In the genomic region with DNA sequence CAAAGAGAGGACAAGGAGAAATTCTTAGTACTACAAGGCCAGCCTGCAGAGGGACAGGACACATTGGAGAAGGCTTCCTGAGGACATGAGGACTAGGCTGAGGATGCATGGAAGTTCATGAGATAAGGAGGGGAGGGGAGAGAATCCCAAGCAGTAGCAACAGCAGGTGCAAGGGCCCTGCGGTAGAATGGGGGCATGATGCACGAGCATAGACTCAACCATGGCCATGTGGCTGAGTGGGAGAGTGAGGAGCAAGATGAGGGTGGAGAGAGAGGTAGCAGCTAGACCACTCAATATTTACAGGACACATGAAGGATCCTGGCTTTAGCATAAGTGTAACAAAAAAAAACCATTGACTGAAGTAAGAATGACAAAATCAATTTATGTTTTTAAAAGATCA, we compare ENCODE assay signal across 20 cellular contexts.
DNase-seq lines count a peak whose midpoint lies in the region; ATAC-seq and TF ChIP-seq lines count a peak whose summit lies in the region.
"Had no signal": no experiment of that assay in that cellular context is flagged by ENCODE, and none has a peak within 500 bp of the region (broad histone marks: within the 10 kb centered on the region; RNA-seq: fewer than 3 reads in every experiment).

No MANE protein-coding gene starts in this region.

- H3K27me3 Mint-ChIP-seq in Caco-2 (ENCODE audit: insufficient read depth, unreplicated experiment) = no peaks in the 10 kb centered on the region
- H3K27me3 Mint-ChIP-seq in WTC11 (ENCODE audit: low read depth) = no peaks in the 10 kb centered on the region
- no peaks in the 10 kb centered on the region for H3K27me3 Mint-ChIP-seq in endothelial cell (ENCODE audit: unreplicated experiment)
- H3K27me3 Mint-ChIP-seq in type B pancreatic cell = no peaks in the 10 kb centered on the region
- H3K27me3 Mint-ChIP-seq: CD4-positive, alpha-beta memory T cell; CD8-positive, alpha-beta memory T cell had no signal

- peaks cover 16% of the 10 kb centered on the region for H3K4me1 ChIP-seq in Caco-2
- H3K4me1 ChIP-seq: A549, BE2C, BLaER1 had no signal

- H3K4me3 Mint-ChIP-seq in Caco-2 (ENCODE audit: unreplicated experiment) (no peak overlapping the region), WTC11 (no peak overlapping the region), endothelial cell (ENCODE audit: unreplicated experiment) (peak overlapping the region; percentile 39), type B pancreatic cell (no peak overlapping the region)
- H3K4me3 Mint-ChIP-seq: CD14-positive monocyte; CD4-positive, alpha-beta memory T cell; CD4-positive, CD25-positive, alpha-beta regulatory T cell; CD8-positive, alpha-beta memory T cell had no signal

- peaks cover 79% of the 10 kb centered on the region for H3K36me3 Mint-ChIP-seq in Caco-2 (ENCODE audit: insufficient read depth, unreplicated experiment)
- H3K36me3 Mint-ChIP-seq in WTC11 = peaks cover 4% of the 10 kb centered on the region
- peaks cover 19% of the 10 kb centered on the region for H3K36me3 Mint-ChIP-seq in endothelial cell (ENCODE audit: low read depth, unreplicated experiment)
- H3K36me3 Mint-ChIP-seq in type B pancreatic cell = peaks cover 10% of the 10 kb centered on the region
- H3K36me3 Mint-ChIP-seq: CD4-positive, alpha-beta memory T cell; CD4-positive, CD25-positive, alpha-beta regulatory T cell; CD8-positive, alpha-beta memory T cell had no signal

- DNase-seq in Caco-2 (no peak), WTC11 (ENCODE audit: low spot score) (no peak), endothelial cell (ENCODE audit: low spot score) (no peak), type B pancreatic cell (ENCODE audit: extremely low spot score, unreplicated experiment) (no peak), omental fat pad (ENCODE audit: low spot score) (no peak), left ventricle myocardium superior (no peak), SW480 (ENCODE audit: low spot score) (no peak)
- DNase-seq: AML-193; BE2C; C1 segment of cervical spinal cord; Calu3; CD4-positive, alpha-beta memory T cell; CD4-positive, CD25-positive, alpha-beta regulatory T cell; CD8-positive, alpha-beta memory T cell; COR-L47; DMS79 treated with DMSO at 0.1 percent for 48 hours; GF-D8 had no signal

- no TSS peak for BruUV-seq in Caco-2 (replicated peaks; lab: Mats Ljungman, UMichigan)

- ATAC-seq in WTC11 (no peak), omental fat pad (ENCODE audit: low FRiP score) (no peak), left ventricle myocardium superior (no peak)

- intact Hi-C loops in Caco-2 (cut with micrococcal nuclease; ENCODE audit: unreplicated experiment) = no loop called here
- intact Hi-C loops in left ventricle myocardium superior (cut with micrococcal nuclease) = no loop called here

- H3K4me1 Mint-ChIP-seq in Caco-2 (ENCODE audit: low read depth, unreplicated experiment) = peaks cover 41% of the 10 kb centered on the region
- 0 out of 2 replicates have a peak, but pooled peaks cover 3% of the 10 kb centered on the region for H3K4me1 Mint-ChIP-seq in WTC11
- peaks cover 11% of the 10 kb centered on the region for H3K4me1 Mint-ChIP-seq in endothelial cell (ENCODE audit: unreplicated experiment)
- peaks cover 12% of the 10 kb centered on the region for H3K4me1 Mint-ChIP-seq in type B pancreatic cell (ENCODE audit: unreplicated experiment)
- H3K4me1 Mint-ChIP-seq: CD4-positive, alpha-beta memory T cell; CD4-positive, CD25-positive, alpha-beta regulatory T cell; CD8-positive, alpha-beta memory T cell had no signal

- POLR2A ChIA-PET in Caco-2 (lab: Charles Lee) = no interaction called here
- POLR2A ChIA-PET in WTC11 (lab: Charles Lee) = no interaction called here

- H3K27ac Mint-ChIP-seq in Caco-2 (ENCODE audit: unreplicated experiment) = peak overlapping the region; percentile 39
- peak overlapping the region; percentile 13; the same call in 1 of the 2 replicates for H3K27ac Mint-ChIP-seq in WTC11
- no peak overlapping the region for H3K27ac Mint-ChIP-seq in endothelial cell (ENCODE audit: unreplicated experiment)
- H3K27ac Mint-ChIP-seq in type B pancreatic cell = peak overlapping the region; percentile 4

- H3K4me3 ChIP-seq in Caco-2 (ENCODE audit: low read depth, low read length) = no peak overlapping the region
- H3K4me3 ChIP-seq: A549, BLaER1 had no signal

- H3K9me3 Mint-ChIP-seq in Caco-2 (ENCODE audit: unreplicated experiment) = peaks cover 11% of the 10 kb centered on the region
- peaks cover 7% of the 10 kb centered on the region for H3K9me3 Mint-ChIP-seq in WTC11
- no peaks in the 10 kb centered on the region for H3K9me3 Mint-ChIP-seq in endothelial cell (ENCODE audit: unreplicated experiment)
- no peaks in the 10 kb centered on the region for H3K9me3 Mint-ChIP-seq in type B pancreatic cell
- H3K9me3 Mint-ChIP-seq: CD4-positive, alpha-beta memory T cell; CD8-positive, alpha-beta memory T cell had no signal

- no peaks in the 10 kb centered on the region for H3K27me3 ChIP-seq in Caco-2 (replicated peaks; ENCODE audit: control insufficient read depth, insufficient read depth, low read length)
- H3K27me3 ChIP-seq: BE2C, BLaER1 had no signal

- H3K36me3 ChIP-seq in Caco-2 (ENCODE audit: control insufficient read depth, insufficient read depth, low read length) = no peaks in the 10 kb centered on the region; the same call in 1 of the 2 replicates
- H3K36me3 ChIP-seq: BE2C had no signal

- CTCF ChIA-PET in Caco-2 (lab: Charles Lee) = no interaction called here
- CTCF ChIA-PET in WTC11 (lab: Charles Lee) = interaction anchor here (2.3 kb wide), 1 partner anchor 262 kb away, joined by 12 read pairs; no protein-coding TSS in a partner anchor

- TF ChIP-seq CTCF in Caco-2 (IDR thresholded peaks at IDR 0.05; ENCODE audit: insufficient read depth in 1 of 2, low read depth in 1 of 2, low read length in 1 of 2, severe bottlenecking in 1 of 2, unreplicated experiment in 1 of 2) = no peak
- TF ChIP-seq CTCF in WTC11 (IDR thresholded peaks at IDR 0.05) = no peak
- no peak for TF ChIP-seq CTCF in endothelial cell (IDR thresholded peaks at IDR 0.05; ENCODE audit: unreplicated experiment)
- no peak for TF ChIP-seq CTCF in type B pancreatic cell (conservative IDR thresholded peaks at IDR 0.05)
- TF ChIP-seq CTCF in omental fat pad (IDR thresholded peaks at IDR 0.05) = no peak

- H3K9me3 ChIP-seq in Caco-2 = no peaks in the 10 kb centered on the region
- H3K9me3 ChIP-seq: A549, BE2C had no signal

TF ChIP-seq in WTC11, 78 proteins besides CTCF, POLR2A, EP300 and RAD21:
- TF ChIP-seq GTF2I (CRISPR knock-in tag; conservative IDR thresholded peaks at IDR 0.05) (0 out of 2 replicates have a peak, but pooled peaks have one; percentile 31), FOXP1 (CRISPR knock-in tag; IDR thresholded peaks at IDR 0.05; ENCODE audit: borderline replicate concordance) (no peak)
